17 cellular contexts compared by ENCODE assay signal in genomic region chr13:32407854-32408253, GRCh38. TPM values are rescaled to one million over a fixed set of nuclear protein-coding genes. Genes with fewer than 3 reads are reported as not detected.
DNase-seq lines count a peak whose midpoint lies in the region; ATAC-seq and TF ChIP-seq lines count a peak whose summit lies in the region.
"Had no signal": no experiment of that assay in that cellular context is flagged by ENCODE, and none has a peak within 500 bp of the region (broad histone marks: within the 10 kb centered on the region; RNA-seq: fewer than 3 reads in every experiment).

No MANE protein-coding gene starts in this region.

- no peak overlapping the region for H3K4me3 ChIP-seq in OCI-LY1 (ENCODE audit: low read depth, low read length, poor library complexity, severe bottlenecking)
- H3K4me3 ChIP-seq: GM23248, spleen had no signal

- no peaks in the 10 kb centered on the region for H3K9me3 ChIP-seq in OCI-LY1 (ENCODE audit: low read length)
- H3K9me3 ChIP-seq: SK-N-SH, spleen had no signal

- H3K79me2 ChIP-seq in OCI-LY1 (ENCODE audit: insufficient read depth, low read length), result no peaks in the 10 kb centered on the region
- H3K79me2 ChIP-seq: parathyroid adenoma had no signal

- no peak overlapping the region for H3K4me3 Mint-ChIP-seq in activated naive CD8-positive, alpha-beta T cell treated with anti-CD3 and anti-CD28 coated beads, Interleukin-2, amount 50 U/mL, for 24 hours
- H3K4me3 Mint-ChIP-seq in activated naive CD8-positive, alpha-beta T cell treated with anti-CD3 and anti-CD28 coated beads for 36 hours, result no peak overlapping the region
- H3K4me3 Mint-ChIP-seq in stimulated activated naive B cell treated with anti-CD40 and anti-IgM and Interleukin-4, amounts not matched to agents 10 μg/mL and 1 μg/mL and 100 μg/mL, for 72 hours, result no peak overlapping the region

- no peaks in the 10 kb centered on the region for H3K27me3 Mint-ChIP-seq in activated naive CD8-positive, alpha-beta T cell treated with anti-CD3 and anti-CD28 coated beads, Interleukin-2, amount 50 U/mL, for 24 hours
- H3K27me3 Mint-ChIP-seq in activated naive CD8-positive, alpha-beta T cell treated with anti-CD3 and anti-CD28 coated beads for 36 hours, result no peaks in the 10 kb centered on the region
- no peaks in the 10 kb centered on the region for H3K27me3 Mint-ChIP-seq in stimulated activated naive B cell treated with anti-CD40 and anti-IgM and Interleukin-4, amounts not matched to agents 10 μg/mL and 1 μg/mL and 100 μg/mL, for 72 hours

- no peak overlapping the region for H3K27ac ChIP-seq in OCI-LY1 (ENCODE audit: low read depth, low read length, poor library complexity, severe bottlenecking)
- H3K27ac ChIP-seq: GM23248, parathyroid adenoma, spleen had no signal

- no peak for DNase-seq in activated naive CD8-positive, alpha-beta T cell treated with anti-CD3 and anti-CD28 coated beads, Interleukin-2, amount 50 U/mL, for 24 hours
- DNase-seq in activated naive CD8-positive, alpha-beta T cell treated with anti-CD3 and anti-CD28 coated beads for 36 hours, result no peak
- DNase-seq in stimulated activated naive B cell treated with anti-CD40 and anti-IgM and Interleukin-4, amounts not matched to agents 10 μg/mL and 1 μg/mL and 100 μg/mL, for 72 hours, result no peak
- DNase-seq in kidney tubule cell (ENCODE audit: low spot score) (no peak), GM20000 (ENCODE audit: low spot score) (no peak)
- DNase-seq: dermis blood vessel endothelial cell, GM23248, hippocampal formation, KG1, left colon, NCI-H2227 treated with DMSO at 0.1 percent for 48 hours, SK-N-SH, spleen had no signal

- peak overlapping the region; percentile 69; the same call in 1 of the 2 replicates for H2AFZ ChIP-seq in OCI-LY1 (ENCODE audit: low read length)
- H2AFZ ChIP-seq: GM23248, parathyroid adenoma had no signal

- no peaks in the 10 kb centered on the region for H3K27me3 ChIP-seq in OCI-LY1 (ENCODE audit: insufficient read depth, low read length)
- H3K27me3 ChIP-seq: spleen had no signal

- H4K20me1 ChIP-seq in OCI-LY1 (ENCODE audit: insufficient read depth, low read length), result no peaks in the 10 kb centered on the region

- H3K36me3 ChIP-seq in OCI-LY1 (ENCODE audit: insufficient read depth, low read length), result peaks cover 9% of the 10 kb centered on the region; the same call in 1 of the 2 replicates

- H3K4me1 Mint-ChIP-seq in activated naive CD8-positive, alpha-beta T cell treated with anti-CD3 and anti-CD28 coated beads, Interleukin-2, amount 50 U/mL, for 24 hours, result peaks cover 16% of the 10 kb centered on the region
- H3K4me1 Mint-ChIP-seq in activated naive CD8-positive, alpha-beta T cell treated with anti-CD3 and anti-CD28 coated beads for 36 hours, result peaks cover 10% of the 10 kb centered on the region
- H3K4me1 Mint-ChIP-seq in stimulated activated naive B cell treated with anti-CD40 and anti-IgM and Interleukin-4, amounts not matched to agents 10 μg/mL and 1 μg/mL and 100 μg/mL, for 72 hours, result peaks cover 14 to 16% of the 10 kb centered on the region in 2 donors

- no peak for ATAC-seq in activated naive CD8-positive, alpha-beta T cell treated with anti-CD3 and anti-CD28 coated beads, Interleukin-2, amount 50 U/mL, for 24 hours
- peak; percentile 75 for ATAC-seq in GM19455 (IDR thresholded peaks at IDR 0.05; ENCODE audit: unreplicated experiment)
- no peak for ATAC-seq in stimulated activated naive B cell treated with anti-CD40 and anti-IgM and Interleukin-4, amounts not matched to agents 10 μg/mL and 1 μg/mL and 100 μg/mL, for 72 hours (replicated peaks)
- ATAC-seq in GM19452 (IDR thresholded peaks at IDR 0.05; ENCODE audit: unreplicated experiment), result no peak
- ATAC-seq: left colon had no signal

- H3K9me2 ChIP-seq in OCI-LY1 (ENCODE audit: low read depth, low read length), result no peaks in the 10 kb centered on the region
- H3K9me2 ChIP-seq: SK-N-SH had no signal

- peaks cover 22% of the 10 kb centered on the region for H3K36me3 Mint-ChIP-seq in activated naive CD8-positive, alpha-beta T cell treated with anti-CD3 and anti-CD28 coated beads, Interleukin-2, amount 50 U/mL, for 24 hours (ENCODE audit: low read depth)
- peaks cover 7% of the 10 kb centered on the region for H3K36me3 Mint-ChIP-seq in activated naive CD8-positive, alpha-beta T cell treated with anti-CD3 and anti-CD28 coated beads for 36 hours
- peaks cover 35 to 38% of the 10 kb centered on the region in 2 donors for H3K36me3 Mint-ChIP-seq in stimulated activated naive B cell treated with anti-CD40 and anti-IgM and Interleukin-4, amounts not matched to agents 10 μg/mL and 1 μg/mL and 100 μg/mL, for 72 hours

- peaks cover 10% of the 10 kb centered on the region for H3K4me1 ChIP-seq in OCI-LY1 (ENCODE audit: insufficient read depth, low read length, severe bottlenecking)

- H3K9me3 Mint-ChIP-seq in activated naive CD8-positive, alpha-beta T cell treated with anti-CD3 and anti-CD28 coated beads, Interleukin-2, amount 50 U/mL, for 24 hours, result no peaks in the 10 kb centered on the region
- no peaks in the 10 kb centered on the region for H3K9me3 Mint-ChIP-seq in activated naive CD8-positive, alpha-beta T cell treated with anti-CD3 and anti-CD28 coated beads for 36 hours
- no peaks in the 10 kb centered on the region for H3K9me3 Mint-ChIP-seq in stimulated activated naive B cell treated with anti-CD40 and anti-IgM and Interleukin-4, amounts not matched to agents 10 μg/mL and 1 μg/mL and 100 μg/mL, for 72 hours

- no peaks in the 10 kb centered on the region for H3F3A ChIP-seq in OCI-LY1 (ENCODE audit: insufficient read depth, low read length)

- TF ChIP-seq CTCF in OCI-LY1 (IDR thresholded peaks at IDR 0.05; ENCODE audit: low read length) (no peak), GM20000 (IDR thresholded peaks at IDR 0.05; ENCODE audit: extremely low read depth, missing control alignments) (no peak)

- peak overlapping the region; percentile 1 for H3K27ac Mint-ChIP-seq in activated naive CD8-positive, alpha-beta T cell treated with anti-CD3 and anti-CD28 coated beads, Interleukin-2, amount 50 U/mL, for 24 hours
- H3K27ac Mint-ChIP-seq in activated naive CD8-positive, alpha-beta T cell treated with anti-CD3 and anti-CD28 coated beads for 36 hours, result no peak overlapping the region
- H3K27ac Mint-ChIP-seq in stimulated activated naive B cell treated with anti-CD40 and anti-IgM and Interleukin-4, amounts not matched to agents 10 μg/mL and 1 μg/mL and 100 μg/mL, for 72 hours, result peak overlapping the region; percentile 37

- no peak overlapping the region for H3K4me2 ChIP-seq in OCI-LY1 (ENCODE audit: low read length)
- H3K4me2 ChIP-seq: SK-N-SH had no signal

- no peak overlapping the region for H3K9ac ChIP-seq in OCI-LY1 (ENCODE audit: low read length)
- H3K9ac ChIP-seq: GM23248, parathyroid adenoma, SK-N-SH had no signal

RNA-seq across cellular contexts. Expression of gene N4BP2L1, which starts 20.1 kb away (rescaled TPM):
- 10 to 100 TPM; 14.6 to 15.7 TPM for total RNA-seq in activated naive CD8-positive, alpha-beta T cell treated with anti-CD3 and anti-CD28 coated beads for 36 hours
